In the genomic region with DNA sequence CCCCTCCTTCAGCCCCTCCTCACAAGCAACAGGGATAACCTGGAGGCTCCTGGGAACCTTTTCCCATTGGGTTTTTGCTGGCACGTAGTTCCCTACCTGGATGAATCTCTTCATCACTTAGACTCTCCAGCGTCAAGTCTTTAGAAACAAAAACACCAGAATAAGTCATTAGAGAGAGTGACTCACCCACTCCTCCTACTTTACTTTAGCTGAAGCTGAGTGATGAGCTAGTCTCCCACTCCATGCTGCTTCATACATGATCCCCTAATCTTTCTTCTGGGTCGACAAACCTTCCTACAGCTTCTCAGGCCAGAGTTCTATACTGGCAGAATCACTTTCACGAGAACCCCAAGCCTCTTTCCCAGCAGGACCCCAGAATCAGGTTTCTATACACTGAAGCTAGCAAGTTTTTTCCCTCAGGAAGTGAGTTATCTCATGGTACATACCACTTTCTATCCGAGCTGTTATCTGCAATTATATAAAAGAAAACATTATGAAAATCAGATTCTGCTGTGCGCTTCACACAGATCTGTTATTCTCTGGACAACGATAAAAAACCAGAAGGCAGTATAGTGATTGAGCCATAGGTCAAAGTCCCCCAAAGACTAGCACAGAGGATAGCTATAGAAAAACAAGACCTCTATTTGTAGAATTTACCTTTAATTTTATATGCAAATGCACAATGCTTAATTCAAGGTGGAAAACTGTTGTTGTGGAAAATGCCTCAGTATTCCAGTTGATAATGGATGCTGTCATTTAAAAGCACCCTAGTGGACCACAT, we compare ENCODE assay signal across 16 cellular contexts. TPM values are rescaled to one million over a fixed set of nuclear protein-coding genes. Genes with fewer than 3 reads are reported as not detected.
"Had no signal": no experiment of that assay in that cellular context is flagged by ENCODE, and none has a peak within 500 bp of the region (broad histone marks: within the 10 kb centered on the region; RNA-seq: fewer than 3 reads in every experiment).

No MANE protein-coding gene starts in this region.

- DNase-seq: activated CD4-positive, alpha-beta memory T cell treated with anti-CD3 and anti-CD28 coated beads for 36 hours; activated naive CD8-positive, alpha-beta T cell treated with anti-CD3 and anti-CD28 coated beads for 36 hours; activated T-cell treated with anti-CD3 and anti-CD28 coated beads for 4 hours; erythroblast; gastrocnemius medialis; left ventricle myocardium superior; occipital lobe; T1000 had no signal

- H3K9me3 ChIP-seq: gastrocnemius medialis, suprapubic skin had no signal

- H3K27ac ChIP-seq: coronary artery, gastrocnemius medialis, suprapubic skin had no signal

- H3K36me3 ChIP-seq: suprapubic skin had no signal

- H3K27me3 ChIP-seq: gastrocnemius medialis, suprapubic skin had no signal

- H3K4me1 ChIP-seq: gastrocnemius medialis, suprapubic skin had no signal

- H3K4me3 ChIP-seq: coronary artery, gastrocnemius medialis, suprapubic skin had no signal

RNA-seq across cellular contexts. Expression of gene DRICH1, which starts 18.7 kb away (rescaled TPM):
- total RNA-seq: activated naive CD8-positive, alpha-beta T cell treated with anti-CD3 and anti-CD28 coated beads for 36 hours; gastrocnemius medialis; kidney epithelial cell; left ventricle myocardium superior had no signal

RNA-seq across cellular contexts. Expression of gene IGLL1, which starts 33.3 kb away (rescaled TPM):
- total RNA-seq: activated CD4-positive, alpha-beta memory T cell treated with anti-CD3 and anti-CD28 coated beads for 36 hours; activated naive CD8-positive, alpha-beta T cell treated with anti-CD3 and anti-CD28 coated beads for 36 hours; activated T-helper 1 cell treated with anti-CD3 and anti-CD28 coated beads, Interleukin-12 subunit alpha, Interleukin-12 subunit beta, Interleukin-2, Interleukin-4 antibody, amounts not matched to agents 30 ng/mL and 10 ng/mL and 1 ng/mL, durations not matched to agents 14 hours and 24 hours and 36 hours; gastrocnemius medialis; kidney epithelial cell; left ventricle myocardium superior; occipital lobe; posterior vena cava; skeletal muscle tissue; suprapubic skin; T-helper 1 cell treated with Interleukin-12 subunit alpha and Interleukin-12 subunit beta and Interleukin-4 antibody, amounts not matched to agents 30 ng/mL and 1 ng/mL, for 36 hours had no signal
- polyA plus RNA-seq: neural cell had no signal
